ENCODE assay signal across 1 cellular context in the genomic region with DNA sequence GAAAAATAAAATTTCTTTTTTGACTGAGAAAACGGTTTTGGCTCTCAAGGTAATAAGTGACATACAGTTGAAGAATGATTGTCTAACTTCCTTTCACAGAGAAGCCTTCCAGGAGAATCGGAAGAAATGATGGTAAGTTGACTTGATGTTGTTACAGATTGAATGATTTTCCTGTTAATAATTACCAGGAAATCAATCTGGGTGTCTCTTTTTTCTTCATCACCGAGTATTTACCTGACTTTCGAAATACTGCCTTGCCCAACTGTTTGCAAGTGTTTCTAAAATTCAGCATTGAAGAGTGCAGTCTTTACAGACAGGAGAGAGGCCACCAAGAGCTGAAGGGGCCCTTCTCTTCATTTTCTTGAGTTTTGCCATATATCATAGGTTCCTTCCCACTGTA.
TF ChIP-seq lines count a peak whose summit lies in the region.

No MANE protein-coding gene starts in this region.

TF ChIP-seq in HepG2, 621 proteins besides CTCF, POLR2A, EP300 and RAD21 (continued from another document and continues in another):
- TF ChIP-seq, protein P1, sequence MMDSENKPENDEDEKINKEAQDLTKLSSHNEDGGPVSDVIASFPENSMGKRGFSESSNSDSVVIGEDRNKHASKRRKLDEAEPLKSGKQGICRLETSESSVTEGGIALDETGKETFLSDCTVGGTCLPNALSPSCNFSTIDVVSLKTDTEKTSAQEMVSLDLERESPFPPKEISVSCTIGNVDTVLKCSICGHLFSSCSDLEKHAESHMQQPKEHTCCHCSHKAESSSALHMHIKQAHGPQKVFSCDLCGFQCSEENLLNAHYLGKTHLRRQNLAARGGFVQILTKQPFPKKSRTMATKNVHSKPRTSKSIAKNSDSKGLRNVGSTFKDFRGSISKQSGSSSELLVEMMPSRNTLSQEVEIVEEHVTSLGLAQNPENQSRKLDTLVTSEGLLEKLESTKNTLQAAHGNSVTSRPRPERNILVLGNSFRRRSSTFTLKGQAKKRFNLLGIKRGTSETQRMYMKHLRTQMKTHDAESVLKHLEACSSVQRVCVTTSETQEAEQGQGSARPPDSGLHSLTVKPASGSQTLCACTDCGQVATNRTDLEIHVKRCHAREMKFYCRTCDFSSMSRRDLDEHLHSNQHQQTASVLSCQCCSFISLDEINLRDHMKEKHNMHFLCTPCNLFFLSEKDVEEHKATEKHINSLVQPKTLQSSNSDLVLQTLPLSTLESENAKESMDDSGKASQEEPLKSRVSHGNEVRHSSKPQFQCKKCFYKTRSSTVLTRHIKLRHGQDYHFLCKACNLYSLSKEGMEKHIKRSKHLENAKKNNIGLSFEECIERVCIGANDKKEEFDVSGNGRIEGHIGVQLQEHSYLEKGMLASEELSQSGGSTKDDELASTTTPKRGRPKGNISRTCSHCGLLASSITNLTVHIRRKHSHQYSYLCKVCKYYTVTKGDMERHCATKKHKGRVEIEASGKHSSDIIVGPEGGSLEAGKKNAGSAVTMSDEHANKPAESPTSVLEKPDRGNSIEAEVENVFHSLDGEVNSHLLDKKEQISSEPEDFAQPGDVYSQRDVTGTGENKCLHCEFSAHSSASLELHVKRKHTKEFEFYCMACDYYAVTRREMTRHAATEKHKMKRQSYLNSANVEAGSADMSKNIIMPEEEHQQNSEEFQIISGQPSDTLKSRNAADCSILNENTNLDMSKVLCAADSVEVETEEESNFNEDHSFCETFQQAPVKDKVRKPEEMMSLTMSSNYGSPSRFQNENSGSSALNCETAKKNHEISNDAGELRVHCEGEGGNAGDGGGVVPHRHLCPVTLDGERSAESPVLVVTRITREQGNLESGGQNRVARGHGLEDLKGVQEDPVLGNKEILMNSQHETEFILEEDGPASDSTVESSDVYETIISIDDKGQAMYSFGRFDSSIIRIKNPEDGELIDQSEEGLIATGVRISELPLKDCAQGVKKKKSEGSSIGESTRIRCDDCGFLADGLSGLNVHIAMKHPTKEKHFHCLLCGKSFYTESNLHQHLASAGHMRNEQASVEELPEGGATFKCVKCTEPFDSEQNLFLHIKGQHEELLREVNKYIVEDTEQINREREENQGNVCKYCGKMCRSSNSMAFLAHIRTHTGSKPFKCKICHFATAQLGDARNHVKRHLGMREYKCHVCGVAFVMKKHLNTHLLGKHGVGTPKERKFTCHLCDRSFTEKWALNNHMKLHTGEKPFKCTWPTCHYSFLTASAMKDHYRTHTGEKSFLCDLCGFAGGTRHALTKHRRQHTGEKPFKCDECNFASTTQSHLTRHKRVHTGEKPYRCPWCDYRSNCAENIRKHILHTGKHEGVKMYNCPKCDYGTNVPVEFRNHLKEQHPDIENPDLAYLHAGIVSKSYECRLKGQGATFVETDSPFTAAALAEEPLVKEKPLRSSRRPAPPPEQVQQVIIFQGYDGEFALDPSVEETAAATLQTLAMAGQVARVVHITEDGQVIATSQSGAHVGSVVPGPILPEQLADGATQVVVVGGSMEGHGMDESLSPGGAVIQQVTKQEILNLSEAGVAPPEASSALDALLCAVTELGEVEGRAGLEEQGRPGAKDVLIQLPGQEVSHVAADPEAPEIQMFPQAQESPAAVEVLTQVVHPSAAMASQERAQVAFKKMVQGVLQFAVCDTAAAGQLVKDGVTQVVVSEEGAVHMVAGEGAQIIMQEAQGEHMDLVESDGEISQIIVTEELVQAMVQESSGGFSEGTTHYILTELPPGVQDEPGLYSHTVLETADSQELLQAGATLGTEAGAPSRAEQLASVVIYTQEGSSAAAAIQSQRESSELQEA (CRISPR knock-in tag; IDR thresholded peaks at IDR 0.05; ENCODE audit: not compliant biosample characterization): no peak
- TF ChIP-seq BORCS8-MEF2B (CRISPR knock-in tag; IDR thresholded peaks at IDR 0.05): no peak
- peak; percentile 98 for TF ChIP-seq KAT2B (IDR thresholded peaks at IDR 0.05; ENCODE audit: borderline replicate concordance, low read depth, low read length)
- no peak for TF ChIP-seq NR3C1 (CRISPR knock-in tag; IDR thresholded peaks at IDR 0.05)
- no peak for TF ChIP-seq ZNF468 (CRISPR knock-in tag; IDR thresholded peaks at IDR 0.05)
- TF ChIP-seq ZNF614 (CRISPR knock-in tag; IDR thresholded peaks at IDR 0.05; ENCODE audit: borderline replicate concordance): 0 out of 2 replicates have a peak, but pooled peaks have one; percentile 28
- peak; percentile 55 for TF ChIP-seq TBL1XR1 (IDR thresholded peaks at IDR 0.05; ENCODE audit: borderline replicate concordance, low read length, partially characterized antibody)
- TF ChIP-seq KDM6A (CRISPR knock-in tag; IDR thresholded peaks at IDR 0.05; ENCODE audit: low read depth): peak; percentile 63
- TF ChIP-seq CEBPB (IDR thresholded peaks at IDR 0.05; ENCODE audit: borderline replicate concordance, low read depth, low read length): peak; percentile 98
- TF ChIP-seq, protein P2, sequence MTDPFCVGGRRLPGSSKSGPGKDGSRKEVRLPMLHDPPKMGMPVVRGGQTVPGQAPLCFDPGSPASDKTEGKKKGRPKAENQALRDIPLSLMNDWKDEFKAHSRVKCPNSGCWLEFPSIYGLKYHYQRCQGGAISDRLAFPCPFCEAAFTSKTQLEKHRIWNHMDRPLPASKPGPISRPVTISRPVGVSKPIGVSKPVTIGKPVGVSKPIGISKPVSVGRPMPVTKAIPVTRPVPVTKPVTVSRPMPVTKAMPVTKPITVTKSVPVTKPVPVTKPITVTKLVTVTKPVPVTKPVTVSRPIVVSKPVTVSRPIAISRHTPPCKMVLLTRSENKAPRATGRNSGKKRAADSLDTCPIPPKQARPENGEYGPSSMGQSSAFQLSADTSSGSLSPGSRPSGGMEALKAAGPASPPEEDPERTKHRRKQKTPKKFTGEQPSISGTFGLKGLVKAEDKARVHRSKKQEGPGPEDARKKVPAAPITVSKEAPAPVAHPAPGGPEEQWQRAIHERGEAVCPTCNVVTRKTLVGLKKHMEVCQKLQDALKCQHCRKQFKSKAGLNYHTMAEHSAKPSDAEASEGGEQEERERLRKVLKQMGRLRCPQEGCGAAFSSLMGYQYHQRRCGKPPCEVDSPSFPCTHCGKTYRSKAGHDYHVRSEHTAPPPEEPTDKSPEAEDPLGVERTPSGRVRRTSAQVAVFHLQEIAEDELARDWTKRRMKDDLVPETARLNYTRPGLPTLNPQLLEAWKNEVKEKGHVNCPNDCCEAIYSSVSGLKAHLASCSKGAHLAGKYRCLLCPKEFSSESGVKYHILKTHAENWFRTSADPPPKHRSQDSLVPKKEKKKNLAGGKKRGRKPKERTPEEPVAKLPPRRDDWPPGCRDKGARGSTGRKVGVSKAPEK (CRISPR knock-in tag; IDR thresholded peaks at IDR 0.05; ENCODE audit: borderline replicate concordance): no peak
- TF ChIP-seq, protein P3, sequence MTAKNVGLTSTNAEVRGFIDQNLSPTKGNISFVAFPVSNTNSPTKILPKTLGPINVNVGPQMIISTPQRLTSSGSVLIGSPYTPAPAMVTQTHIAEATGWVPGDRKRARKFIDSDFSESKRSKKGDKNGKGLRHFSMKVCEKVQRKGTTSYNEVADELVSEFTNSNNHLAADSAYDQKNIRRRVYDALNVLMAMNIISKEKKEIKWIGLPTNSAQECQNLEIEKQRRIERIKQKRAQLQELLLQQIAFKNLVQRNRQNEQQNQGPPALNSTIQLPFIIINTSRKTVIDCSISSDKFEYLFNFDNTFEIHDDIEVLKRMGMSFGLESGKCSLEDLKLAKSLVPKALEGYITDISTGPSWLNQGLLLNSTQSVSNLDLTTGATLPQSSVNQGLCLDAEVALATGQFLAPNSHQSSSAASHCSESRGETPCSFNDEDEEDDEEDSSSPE (CRISPR knock-in tag; IDR thresholded peaks at IDR 0.05): peak; percentile 60
- TF ChIP-seq, protein P4, sequence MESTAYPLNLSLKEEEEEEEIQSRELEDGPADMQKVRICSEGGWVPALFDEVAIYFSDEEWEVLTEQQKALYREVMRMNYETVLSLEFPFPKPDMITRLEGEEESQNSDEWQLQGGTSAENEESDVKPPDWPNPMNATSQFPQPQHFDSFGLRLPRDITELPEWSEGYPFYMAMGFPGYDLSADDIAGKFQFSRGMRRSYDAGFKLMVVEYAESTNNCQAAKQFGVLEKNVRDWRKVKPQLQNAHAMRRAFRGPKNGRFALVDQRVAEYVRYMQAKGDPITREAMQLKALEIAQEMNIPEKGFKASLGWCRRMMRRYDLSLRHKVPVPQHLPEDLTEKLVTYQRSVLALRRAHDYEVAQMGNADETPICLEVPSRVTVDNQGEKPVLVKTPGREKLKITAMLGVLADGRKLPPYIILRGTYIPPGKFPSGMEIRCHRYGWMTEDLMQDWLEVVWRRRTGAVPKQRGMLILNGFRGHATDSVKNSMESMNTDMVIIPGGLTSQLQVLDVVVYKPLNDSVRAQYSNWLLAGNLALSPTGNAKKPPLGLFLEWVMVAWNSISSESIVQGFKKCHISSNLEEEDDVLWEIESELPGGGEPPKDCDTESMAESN (CRISPR knock-in tag; conservative IDR thresholded peaks at IDR 0.05): no peak
- no peak for TF ChIP-seq KDM1A (CRISPR knock-in tag; IDR thresholded peaks at IDR 0.05)
- no peak for TF ChIP-seq KDM5B (CRISPR knock-in tag; IDR thresholded peaks at IDR 0.05; ENCODE audit: borderline replicate concordance)
- TF ChIP-seq ZNF282 (IDR thresholded peaks at IDR 0.05; ENCODE audit: partially characterized antibody): no peak
- TF ChIP-seq ZNF180 (CRISPR knock-in tag; IDR thresholded peaks at IDR 0.05; ENCODE audit: borderline replicate concordance, low read depth): no peak
- no peak for TF ChIP-seq ZIK1 (CRISPR knock-in tag; IDR thresholded peaks at IDR 0.05; ENCODE audit: borderline replicate concordance, low read depth)
- TF ChIP-seq SMARCC2 (IDR thresholded peaks at IDR 0.05): no peak
- no peak for TF ChIP-seq EZH2 (conservative IDR thresholded peaks at IDR 0.05; ENCODE audit: low read depth, low read length)
- TF ChIP-seq, protein P5, sequence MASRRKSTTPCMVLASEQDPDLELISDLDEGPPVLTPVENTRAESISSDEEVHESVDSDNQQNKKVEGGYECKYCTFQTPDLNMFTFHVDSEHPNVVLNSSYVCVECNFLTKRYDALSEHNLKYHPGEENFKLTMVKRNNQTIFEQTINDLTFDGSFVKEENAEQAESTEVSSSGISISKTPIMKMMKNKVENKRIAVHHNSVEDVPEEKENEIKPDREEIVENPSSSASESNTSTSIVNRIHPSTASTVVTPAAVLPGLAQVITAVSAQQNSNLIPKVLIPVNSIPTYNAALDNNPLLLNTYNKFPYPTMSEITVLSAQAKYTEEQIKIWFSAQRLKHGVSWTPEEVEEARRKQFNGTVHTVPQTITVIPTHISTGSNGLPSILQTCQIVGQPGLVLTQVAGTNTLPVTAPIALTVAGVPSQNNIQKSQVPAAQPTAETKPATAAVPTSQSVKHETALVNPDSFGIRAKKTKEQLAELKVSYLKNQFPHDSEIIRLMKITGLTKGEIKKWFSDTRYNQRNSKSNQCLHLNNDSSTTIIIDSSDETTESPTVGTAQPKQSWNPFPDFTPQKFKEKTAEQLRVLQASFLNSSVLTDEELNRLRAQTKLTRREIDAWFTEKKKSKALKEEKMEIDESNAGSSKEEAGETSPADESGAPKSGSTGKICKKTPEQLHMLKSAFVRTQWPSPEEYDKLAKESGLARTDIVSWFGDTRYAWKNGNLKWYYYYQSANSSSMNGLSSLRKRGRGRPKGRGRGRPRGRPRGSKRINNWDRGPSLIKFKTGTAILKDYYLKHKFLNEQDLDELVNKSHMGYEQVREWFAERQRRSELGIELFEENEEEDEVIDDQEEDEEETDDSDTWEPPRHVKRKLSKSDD (CRISPR knock-in tag; IDR thresholded peaks at IDR 0.05; ENCODE audit: low read depth): no peak
- no peak for TF ChIP-seq ZC3H4 (CRISPR knock-in tag; IDR thresholded peaks at IDR 0.05; ENCODE audit: borderline replicate concordance)
- peak; percentile 90 for TF ChIP-seq SIX1 (CRISPR knock-in tag; IDR thresholded peaks at IDR 0.05; ENCODE audit: borderline replicate concordance)
- no peak; the same call in 1 of the 2 replicates for TF ChIP-seq RXRA (CRISPR knock-in tag; IDR thresholded peaks at IDR 0.05)
- no peak for TF ChIP-seq CCDC6 (CRISPR knock-in tag; IDR thresholded peaks at IDR 0.05)
- TF ChIP-seq NFKBIZ (CRISPR knock-in tag; IDR thresholded peaks at IDR 0.05): peak; percentile 95
- no peak for TF ChIP-seq MTF2 (CRISPR knock-in tag; IDR thresholded peaks at IDR 0.05; ENCODE audit: borderline replicate concordance)
- TF ChIP-seq FIP1L1 (IDR thresholded peaks at IDR 0.05; ENCODE audit: borderline replicate concordance, insufficient read depth, low read depth, low read length): no peak
- no peak for TF ChIP-seq TOPORS (CRISPR knock-in tag; IDR thresholded peaks at IDR 0.05)
- TF ChIP-seq LCORL (IDR thresholded peaks at IDR 0.05): no peak
- peak; percentile 74; the same call in 1 of the 2 replicates for TF ChIP-seq LCORL (CRISPR knock-in tag; IDR thresholded peaks at IDR 0.05)
- TF ChIP-seq ZNF292 (CRISPR knock-in tag; IDR thresholded peaks at IDR 0.05; ENCODE audit: borderline replicate concordance, low read depth): no peak
- no peak for TF ChIP-seq PRMT3 (CRISPR knock-in tag; IDR thresholded peaks at IDR 0.05; ENCODE audit: borderline replicate concordance, low read depth)
- TF ChIP-seq, protein P6, sequence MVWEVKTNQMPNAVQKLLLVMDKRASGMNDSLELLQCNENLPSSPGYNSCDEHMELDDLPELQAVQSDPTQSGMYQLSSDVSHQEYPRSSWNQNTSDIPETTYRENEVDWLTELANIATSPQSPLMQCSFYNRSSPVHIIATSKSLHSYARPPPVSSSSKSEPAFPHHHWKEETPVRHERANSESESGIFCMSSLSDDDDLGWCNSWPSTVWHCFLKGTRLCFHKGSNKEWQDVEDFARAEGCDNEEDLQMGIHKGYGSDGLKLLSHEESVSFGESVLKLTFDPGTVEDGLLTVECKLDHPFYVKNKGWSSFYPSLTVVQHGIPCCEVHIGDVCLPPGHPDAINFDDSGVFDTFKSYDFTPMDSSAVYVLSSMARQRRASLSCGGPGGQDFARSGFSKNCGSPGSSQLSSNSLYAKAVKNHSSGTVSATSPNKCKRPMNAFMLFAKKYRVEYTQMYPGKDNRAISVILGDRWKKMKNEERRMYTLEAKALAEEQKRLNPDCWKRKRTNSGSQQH (CRISPR knock-in tag; IDR thresholded peaks at IDR 0.05; ENCODE audit: low read depth): 0 out of 2 replicates have a peak, but pooled peaks have one; percentile 59
- TF ChIP-seq, protein P7, sequence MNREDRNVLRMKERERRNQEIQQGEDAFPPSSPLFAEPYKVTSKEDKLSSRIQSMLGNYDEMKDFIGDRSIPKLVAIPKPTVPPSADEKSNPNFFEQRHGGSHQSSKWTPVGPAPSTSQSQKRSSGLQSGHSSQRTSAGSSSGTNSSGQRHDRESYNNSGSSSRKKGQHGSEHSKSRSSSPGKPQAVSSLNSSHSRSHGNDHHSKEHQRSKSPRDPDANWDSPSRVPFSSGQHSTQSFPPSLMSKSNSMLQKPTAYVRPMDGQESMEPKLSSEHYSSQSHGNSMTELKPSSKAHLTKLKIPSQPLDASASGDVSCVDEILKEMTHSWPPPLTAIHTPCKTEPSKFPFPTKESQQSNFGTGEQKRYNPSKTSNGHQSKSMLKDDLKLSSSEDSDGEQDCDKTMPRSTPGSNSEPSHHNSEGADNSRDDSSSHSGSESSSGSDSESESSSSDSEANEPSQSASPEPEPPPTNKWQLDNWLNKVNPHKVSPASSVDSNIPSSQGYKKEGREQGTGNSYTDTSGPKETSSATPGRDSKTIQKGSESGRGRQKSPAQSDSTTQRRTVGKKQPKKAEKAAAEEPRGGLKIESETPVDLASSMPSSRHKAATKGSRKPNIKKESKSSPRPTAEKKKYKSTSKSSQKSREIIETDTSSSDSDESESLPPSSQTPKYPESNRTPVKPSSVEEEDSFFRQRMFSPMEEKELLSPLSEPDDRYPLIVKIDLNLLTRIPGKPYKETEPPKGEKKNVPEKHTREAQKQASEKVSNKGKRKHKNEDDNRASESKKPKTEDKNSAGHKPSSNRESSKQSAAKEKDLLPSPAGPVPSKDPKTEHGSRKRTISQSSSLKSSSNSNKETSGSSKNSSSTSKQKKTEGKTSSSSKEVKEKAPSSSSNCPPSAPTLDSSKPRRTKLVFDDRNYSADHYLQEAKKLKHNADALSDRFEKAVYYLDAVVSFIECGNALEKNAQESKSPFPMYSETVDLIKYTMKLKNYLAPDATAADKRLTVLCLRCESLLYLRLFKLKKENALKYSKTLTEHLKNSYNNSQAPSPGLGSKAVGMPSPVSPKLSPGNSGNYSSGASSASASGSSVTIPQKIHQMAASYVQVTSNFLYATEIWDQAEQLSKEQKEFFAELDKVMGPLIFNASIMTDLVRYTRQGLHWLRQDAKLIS (CRISPR knock-in tag; IDR thresholded peaks at IDR 0.05): no peak
- TF ChIP-seq RELA (CRISPR knock-in tag; IDR thresholded peaks at IDR 0.05): no peak
